In the genomic region with DNA sequence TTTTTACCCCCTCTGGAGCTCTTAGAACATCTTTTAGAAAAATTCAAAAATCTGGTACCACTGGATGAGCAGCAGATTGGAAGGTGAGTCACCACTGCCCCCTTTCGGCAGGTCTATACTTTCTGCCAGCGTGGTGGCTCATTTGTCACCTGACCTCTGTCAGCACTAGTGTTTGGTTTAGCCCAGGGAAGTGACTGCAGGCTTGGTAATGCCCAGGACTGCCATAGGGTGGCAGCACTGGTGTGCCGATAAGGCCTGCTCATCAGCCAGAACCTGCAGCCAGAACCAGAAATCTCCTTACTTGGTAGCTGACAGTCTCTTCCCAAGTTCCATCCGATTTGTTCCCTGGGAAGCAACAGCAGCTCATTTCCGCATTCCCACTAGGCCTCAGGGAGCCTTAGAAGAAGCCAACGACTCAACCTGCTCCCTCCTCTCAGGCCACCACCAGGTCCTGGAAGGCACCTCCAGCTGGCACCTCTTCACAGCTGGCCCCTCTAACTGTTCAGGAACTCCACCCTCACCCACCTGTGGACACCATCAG, we compare ENCODE assay signal across 8 cellular contexts. TPM values are rescaled to one million over a fixed set of nuclear protein-coding genes. Genes with fewer than 3 reads are reported as not detected.
A peak's percentile ranks its signal among the peaks of the same experiment; 100 is the strongest.
DNase-seq lines count a peak whose midpoint lies in the region; ATAC-seq and TF ChIP-seq lines count a peak whose summit lies in the region.

No MANE protein-coding gene starts in this region.

- H3K9me3 ChIP-seq in OCI-LY3 (ENCODE audit: insufficient read depth, low read length) (no peaks in the 10 kb centered on the region), esophagus (ENCODE audit: control insufficient read depth in 2 of 2, insufficient read depth in 1 of 2, low read depth in 1 of 2, low read length in 1 of 2) (no peaks in the 10 kb centered on the region), muscle layer of duodenum (ENCODE audit: control insufficient read depth in 1 of 2, low read length in 2 of 2) (no peaks in the 10 kb centered on the region)

- WGBS in esophagus, 2 donors: 15 to 17% methylated on average over 6 of the region's 6 CpGs

- peak; percentile 97 for DNase-seq in DMS53 treated with DMSO at 0.1 percent for 48 hours (lab: John Stamatoyannopoulos, UW; ENCODE audit: unreplicated experiment)
- peak; percentile 81 for DNase-seq in activated T-cell treated with anti-CD3 and anti-CD28 coated beads for 1 hour (ENCODE audit: low read depth)
- DNase-seq in stimulated activated CD8-positive, alpha-beta memory T cell treated with anti-CD3 and anti-CD28 coated beads, Interleukin-7, amount 100 ng/mL, for 24 hours (ENCODE audit: low read depth): peak; percentile 74

- TF ChIP-seq EP300 in Ishikawa (IDR thresholded peaks at IDR 0.05; ENCODE audit: borderline replicate concordance): no peak

- TF ChIP-seq RAD21 in Ishikawa (IDR thresholded peaks at IDR 0.05; ENCODE audit: low read depth): peak; percentile 62

- H3K4me1 ChIP-seq in OCI-LY3 (ENCODE audit: low read length) (no peaks in the 10 kb centered on the region), esophagus (ENCODE audit: control insufficient read depth in 2 of 2, insufficient read depth in 2 of 2, low read length in 1 of 2) (peaks cover 4 to 17% of the 10 kb centered on the region in 2 donors), muscle layer of duodenum (ENCODE audit: control insufficient read depth in 1 of 2, insufficient read depth in 2 of 2, low read length in 2 of 2) (peaks cover 5 to 16% of the 10 kb centered on the region in 2 donors)

- no peak overlapping the region for H3K4me2 ChIP-seq in OCI-LY3 (ENCODE audit: low read length)

- H4K20me1 ChIP-seq in OCI-LY3 (ENCODE audit: insufficient read depth, low read length): no peaks in the 10 kb centered on the region

- peaks cover 10% of the 10 kb centered on the region for H3K36me3 ChIP-seq in OCI-LY3 (replicated peaks; ENCODE audit: low read depth, low read length)
- H3K36me3 ChIP-seq in esophagus (ENCODE audit: control insufficient read depth in 2 of 2, insufficient read depth in 2 of 2, low read length in 1 of 2): peaks cover 8 to 18% of the 10 kb centered on the region in 2 donors
- H3K36me3 ChIP-seq in muscle layer of duodenum (ENCODE audit: control insufficient read depth in 1 of 2, insufficient read depth in 2 of 2, low read length in 2 of 2): peaks cover 24 to 26% of the 10 kb centered on the region in 2 donors

- H3K27me3 ChIP-seq in OCI-LY3 (ENCODE audit: low read depth, low read length) (no peaks in the 10 kb centered on the region), esophagus (ENCODE audit: control insufficient read depth in 1 of 2, insufficient read depth in 2 of 2, low read length in 2 of 2) (no peaks in the 10 kb centered on the region), muscle layer of duodenum (ENCODE audit: low read depth, low read length) (no peaks in the 10 kb centered on the region)

- H3K79me2 ChIP-seq in OCI-LY3 (ENCODE audit: low read length): peaks cover 28% of the 10 kb centered on the region

- H3K4me3 ChIP-seq in OCI-LY3 (ENCODE audit: low read length) (no peak overlapping the region), esophagus (ENCODE audit: low read depth in 1 of 2, low read length in 2 of 2) (no peak overlapping the region), muscle layer of duodenum (ENCODE audit: low read depth in 1 of 2, low read length in 2 of 2) (no peak overlapping the region)

- peak; percentile 86 for TF ChIP-seq CTCF in OCI-LY3 (IDR thresholded peaks at IDR 0.05; ENCODE audit: low read depth, low read length)

- ATAC-seq in GM21723 (IDR thresholded peaks at IDR 0.05; ENCODE audit: unreplicated experiment): peak; percentile 79

- no peak overlapping the region for H2AFZ ChIP-seq in OCI-LY3 (ENCODE audit: low read depth, low read length)

- H3K9ac ChIP-seq in OCI-LY3 (ENCODE audit: low read length): no peak overlapping the region

- 0 out of 2 replicates have a peak overlapping the region, but pooled peaks have one; percentile 12 for H3K27ac ChIP-seq in OCI-LY3 (ENCODE audit: low read length)
- peak overlapping the region; percentile 71 to 84 for H3K27ac ChIP-seq in esophagus (ENCODE audit: low read depth in 2 of 2, low read length in 1 of 2)
- H3K27ac ChIP-seq in muscle layer of duodenum (ENCODE audit: low read length): peak overlapping the region; percentile 67

TF ChIP-seq in Ishikawa, 13 proteins besides CTCF, POLR2A, EP300 and RAD21:
- TF ChIP-seq CREB1 (IDR thresholded peaks at IDR 0.05; ENCODE audit: low read depth) (no peak), USF1 (IDR thresholded peaks at IDR 0.05) (peak; percentile 90)

RNA-seq across cellular contexts. Expression of gene SMIM12, which starts 6.8 kb away (rescaled TPM):
- polyA plus RNA-seq in esophagus: 10 to 100 TPM in 1 of 2 donors, 1 to 10 TPM in 1; 8.4 to 43.4 TPM

RNA-seq across cellular contexts. Expression of gene GJA4, which starts 59.9 kb away (rescaled TPM):
- 1 to 10 TPM in 1 of 2 donors, under 1 TPM in 1; 0.77 to 2.6 TPM for polyA plus RNA-seq in esophagus

Comparison
In these comparisons a context has a peak if more than half of its experiments do, and no peak if none do; other contexts are left out.
1. H3K27ac ChIP-seq: peak in every context shown above with its lines; median percentile 78 in esophagus; 67 in muscle layer of duodenum; 12 in OCI-LY3.